24 cellular contexts compared by ENCODE assay signal in the genomic region with DNA sequence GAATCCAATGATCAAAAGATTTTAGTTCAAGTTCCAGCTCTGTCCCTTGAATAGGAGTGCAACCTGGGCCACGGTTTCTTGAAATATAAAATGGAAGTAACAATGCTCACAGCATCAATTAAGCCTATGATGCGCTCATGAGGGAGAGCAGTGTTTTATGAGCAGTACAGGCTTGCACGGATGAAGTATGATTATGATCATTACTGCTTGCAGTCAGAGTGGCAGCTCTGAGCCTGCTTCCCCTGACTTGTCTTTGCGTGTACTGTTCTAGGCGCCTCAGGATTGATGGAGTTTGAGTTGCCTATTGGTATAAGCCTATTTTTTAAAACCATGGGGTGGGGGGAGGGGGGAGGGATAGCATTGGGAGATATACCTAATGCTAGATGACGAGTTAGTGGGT. TPM values are rescaled to one million over a fixed set of nuclear protein-coding genes. Genes with fewer than 3 reads are reported as not detected.
DNase-seq lines count a peak whose midpoint lies in the region; ATAC-seq, FAIRE-seq and TF ChIP-seq lines count a peak whose summit lies in the region.
"Had no signal": no experiment of that assay in that cellular context is flagged by ENCODE, and none has a peak within 500 bp of the region (broad histone marks: within the 10 kb centered on the region; RNA-seq: fewer than 3 reads in every experiment).

No MANE protein-coding gene starts in this region.

- no peak for TF ChIP-seq CTCF in A549 (IDR thresholded peaks at IDR 0.05)
- TF ChIP-seq CTCF in foreskin keratinocyte (conservative IDR thresholded peaks at IDR 0.05) = no peak
- no peak for TF ChIP-seq CTCF in testis (IDR thresholded peaks at IDR 0.05)

- H2BK5ac ChIP-seq in trophoblast cell (ENCODE audit: low read depth, low read length, poor library complexity) = peak overlapping the region; percentile 0

- TF ChIP-seq RAD21 in A549 (conservative IDR thresholded peaks at IDR 0.05 in 1 of 2, IDR thresholded peaks at IDR 0.05 in 1 of 2) = no peak

- H4K8ac ChIP-seq in trophoblast cell (ENCODE audit: low read depth, low read length) = peak overlapping the region; percentile 52

- no peak overlapping the region for H4K12ac ChIP-seq in trophoblast cell (ENCODE audit: low read depth, low read length)

- H3K36me3 ChIP-seq in trophoblast cell (ENCODE audit: control insufficient read depth in 1 of 2, insufficient read depth in 2 of 2, low read length in 2 of 2) (peaks cover 7 to 26% of the 10 kb centered on the region in 2 experiments), testis (ENCODE audit: low read depth, missing control alignments) (no peaks in the 10 kb centered on the region)
- H3K36me3 ChIP-seq: BLaER1, transverse colon had no signal

- H3K27me3 ChIP-seq in foreskin keratinocyte = no peaks in the 10 kb centered on the region
- no peaks in the 10 kb centered on the region for H3K27me3 ChIP-seq in trophoblast cell (ENCODE audit: insufficient read depth, low read length)
- H3K27me3 ChIP-seq in testis = no peaks in the 10 kb centered on the region
- H3K27me3 ChIP-seq: BLaER1, transverse colon had no signal

- peak overlapping the region; percentile 68 for H2AK5ac ChIP-seq in trophoblast cell (ENCODE audit: low read length)

- WGBS in A549 (ENCODE audit: missing lambda C conversion rate) = 87% methylated on average over 6 of the region's 6 CpGs
- WGBS in trophoblast cell (ENCODE audit: extremely low coverage, insufficient coverage, insufficient read length) = no CpG with 5 or more reads among the region's 6 CpGs
- WGBS in testis, 2 donors = 83 to 86% methylated on average over 6 of the region's 6 CpGs

- H3K4me1 ChIP-seq in A549 (peaks cover 73% of the 10 kb centered on the region), foreskin keratinocyte (peaks cover 12% of the 10 kb centered on the region), trophoblast cell (ENCODE audit: control insufficient read depth in 1 of 2, insufficient read depth in 2 of 2, low read length in 2 of 2) (peaks cover 16 to 24% of the 10 kb centered on the region in 2 experiments), testis (peaks cover 14% of the 10 kb centered on the region)
- H3K4me1 ChIP-seq: BLaER1, Caco-2 had no signal

- ATAC-seq in A549 (no peak), SK-N-SH treated with all-trans-retinoic acid at 6 μM for 48 hours (peak; percentile 3; the same call in 1 of the 3 replicates), foreskin keratinocyte (peak; percentile 27), HG03175 (IDR thresholded peaks at IDR 0.05; ENCODE audit: unreplicated experiment) (no peak)
- ATAC-seq: activated T-cell treated with anti-CD3 and anti-CD28 coated beads, Interleukin-2, amount 50 U/mL, for 72 hours; GM12878; K562; stimulated activated memory B cell treated with anti-CD40 and anti-IgM and Interleukin-4, amounts not matched to agents 10 μg/mL and 1 μg/mL and 100 μg/mL, for 72 hours had no signal

- H2AFZ ChIP-seq in trophoblast cell (ENCODE audit: insufficient read depth, low read length, poor library complexity) = no peak overlapping the region

- H3K27ac ChIP-seq in A549 (peak overlapping the region; percentile 21 to 76; a peak in 5 of 6 replicates), foreskin keratinocyte (no peak overlapping the region), trophoblast cell (ENCODE audit: low read depth, low read length) (peak overlapping the region; percentile 37), testis (no peak overlapping the region)
- H3K27ac ChIP-seq: BLaER1 had no signal

- peak overlapping the region; percentile 83 for H3K4ac ChIP-seq in trophoblast cell (ENCODE audit: low read depth, low read length)

- no peak overlapping the region for H3K23ac ChIP-seq in trophoblast cell (ENCODE audit: low read length)

- no peak for TF ChIP-seq EP300 in A549 (IDR thresholded peaks at IDR 0.05)

- no peak overlapping the region for H3K4me3 ChIP-seq in A549
- H3K4me3 ChIP-seq in trophoblast cell (ENCODE audit: low read depth, low read length) = no peak overlapping the region
- H3K4me3 ChIP-seq in testis = no peak overlapping the region
- H3K4me3 ChIP-seq: BLaER1, GM12878, K562, transverse colon had no signal

- peaks cover 11% of the 10 kb centered on the region for H3K79me1 ChIP-seq in trophoblast cell (ENCODE audit: low read length)

- CTCF ChIA-PET in A549 (lab: Yijun Ruan, JAX) = interaction anchor here (1.1 to 1.6 kb wide), 4 partner anchors 15 to 89 kb away, joined by 3 to 8 read pairs (median 4); no protein-coding TSS in a partner anchor

- peak overlapping the region; percentile 85 for H3K18ac ChIP-seq in trophoblast cell (ENCODE audit: low read length)

- peak overlapping the region; percentile 28 for H4K91ac ChIP-seq in trophoblast cell (ENCODE audit: low read depth, low read length)

- no peaks in the 10 kb centered on the region for H3K79me2 ChIP-seq in trophoblast cell (ENCODE audit: control insufficient read depth, insufficient read depth, low read length, poor library complexity)

- FAIRE-seq in A549 (lab: Jason Lieb, UNC) = no peak
- FAIRE-seq: A204.1, colon, GM12878, K562 had no signal

- H3K4me2 ChIP-seq in A549 (peak overlapping the region; percentile 44; the same call in 2 of the 3 replicates), trophoblast cell (ENCODE audit: low read length) (no peak overlapping the region)
- H3K4me2 ChIP-seq: BLaER1 had no signal

- H3K9ac ChIP-seq in trophoblast cell (ENCODE audit: low read length) = no peak overlapping the region
- H3K9ac ChIP-seq: BLaER1 had no signal

- peak overlapping the region; percentile 33 for H2BK120ac ChIP-seq in trophoblast cell (ENCODE audit: insufficient read depth, low read length, poor library complexity)

- DNase-seq in A549 (ENCODE audit: low read depth in 1 of 2, low spot score in 1 of 2) (no peak), foreskin keratinocyte (peak in 1 of 2 donors; percentile 64), trophoblast cell (no peak), NCI-H1694 (lab: John Stamatoyannopoulos, UW) (no peak), testis (no peak), ecto neural progenitor cell (ENCODE audit: low spot score) (no peak)
- DNase-seq: activated CD8-positive, alpha-beta memory T cell treated with anti-CD3 and anti-CD28 coated beads for 24 hours; activated naive CD4-positive, alpha-beta T cell treated with anti-CD3 and anti-CD28 coated beads, Interleukin-2, amount 10 ng/mL, durations not matched to agents 7 days and 5 days; activated T-cell treated with anti-CD3 and anti-CD28 coated beads, Interleukin-2, amount 50 U/mL, for 72 hours; Caco-2; DMS79 treated with DMSO at 0.1 percent for 48 hours; midbrain; NCI-H1436 treated with DMSO at 0.1 percent for 48 hours; NCI-H69; stimulated activated CD4-positive, alpha-beta T cell treated with anti-CD3 and anti-CD28 coated beads, Interleukin-2, amount 100 ng/mL, for 24 hours; transverse colon had no signal

- TF ChIP-seq POLR2A in A549 (IDR thresholded peaks at IDR 0.05; ENCODE audit: low read length) (no peak), testis (IDR thresholded peaks at IDR 0.05) (no peak)

- no peaks in the 10 kb centered on the region for H3K9me3 ChIP-seq in A549
- H3K9me3 ChIP-seq in trophoblast cell (ENCODE audit: insufficient read depth, low read depth, low read length) = no peaks in the 10 kb centered on the region
- H3K9me3 ChIP-seq in testis = no peaks in the 10 kb centered on the region
- H3K9me3 ChIP-seq: BLaER1, Caco-2, transverse colon had no signal

- intact Hi-C loops in testis (cut with DNase I; ENCODE audit: low total_unique reads) = no loop called here

- H2BK12ac ChIP-seq in trophoblast cell (ENCODE audit: low read length) = peak overlapping the region; percentile 90

- POLR2A ChIA-PET in A549 (lab: Yijun Ruan, JAX) = no interaction called here

- no peak overlapping the region for H3K14ac ChIP-seq in trophoblast cell (ENCODE audit: low read length)

TF ChIP-seq in A549, 52 proteins besides CTCF, POLR2A, EP300 and RAD21:
- TF ChIP-seq RFX5 (IDR thresholded peaks at IDR 0.05) (no peak), POLR2AphosphoS2 (conservative IDR thresholded peaks at IDR 0.05; ENCODE audit: low read length) (0 out of 2 replicates have a peak, but pooled peaks have one; percentile 7)

TF ChIP-seq in SK-N-SH treated with all-trans-retinoic acid at 6 μM for 48 hours, 23 proteins besides CTCF, POLR2A, EP300 and RAD21 (continues in another document):
- TF ChIP-seq, protein P1, sequence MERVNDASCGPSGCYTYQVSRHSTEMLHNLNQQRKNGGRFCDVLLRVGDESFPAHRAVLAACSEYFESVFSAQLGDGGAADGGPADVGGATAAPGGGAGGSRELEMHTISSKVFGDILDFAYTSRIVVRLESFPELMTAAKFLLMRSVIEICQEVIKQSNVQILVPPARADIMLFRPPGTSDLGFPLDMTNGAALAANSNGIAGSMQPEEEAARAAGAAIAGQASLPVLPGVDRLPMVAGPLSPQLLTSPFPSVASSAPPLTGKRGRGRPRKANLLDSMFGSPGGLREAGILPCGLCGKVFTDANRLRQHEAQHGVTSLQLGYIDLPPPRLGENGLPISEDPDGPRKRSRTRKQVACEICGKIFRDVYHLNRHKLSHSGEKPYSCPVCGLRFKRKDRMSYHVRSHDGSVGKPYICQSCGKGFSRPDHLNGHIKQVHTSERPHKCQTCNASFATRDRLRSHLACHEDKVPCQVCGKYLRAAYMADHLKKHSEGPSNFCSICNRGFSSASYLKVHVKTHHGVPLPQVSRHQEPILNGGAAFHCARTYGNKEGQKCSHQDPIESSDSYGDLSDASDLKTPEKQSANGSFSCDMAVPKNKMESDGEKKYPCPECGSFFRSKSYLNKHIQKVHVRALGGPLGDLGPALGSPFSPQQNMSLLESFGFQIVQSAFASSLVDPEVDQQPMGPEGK (CRISPR knock-in tag; IDR thresholded peaks at IDR 0.05; ENCODE audit: borderline replicate concordance) = no peak
- TF ChIP-seq ZFP3 (CRISPR knock-in tag; IDR thresholded peaks at IDR 0.05) = no peak
- no peak for TF ChIP-seq TCF4 (CRISPR knock-in tag; IDR thresholded peaks at IDR 0.05; ENCODE audit: borderline replicate concordance)
- no peak for TF ChIP-seq ZFP30 (CRISPR knock-in tag; IDR thresholded peaks at IDR 0.05)
- no peak for TF ChIP-seq TOX (CRISPR knock-in tag; IDR thresholded peaks at IDR 0.05; ENCODE audit: borderline replicate concordance)
- TF ChIP-seq ISL1 (CRISPR knock-in tag; IDR thresholded peaks at IDR 0.05) = no peak
- TF ChIP-seq ZNF565 (CRISPR knock-in tag; conservative IDR thresholded peaks at IDR 0.05; ENCODE audit: low read depth) = no peak
- no peak for TF ChIP-seq ZNF70 (CRISPR knock-in tag; IDR thresholded peaks at IDR 0.05)
- TF ChIP-seq ESRRG (CRISPR knock-in tag; IDR thresholded peaks at IDR 0.05) = no peak
- no peak for TF ChIP-seq ZC3H10 (CRISPR knock-in tag; IDR thresholded peaks at IDR 0.05)

RNA-seq across cellular contexts. Expression of a gene that starts 37.0 kb away (rescaled TPM):
- 260 and 476 TPM in 2 replicates for polyA plus RNA-seq in A549 (2011; rRNA removed)
- 393 and 412 TPM in 2 replicates for polyA plus RNA-seq in A549 (2012; cell fraction: cytosol; rRNA removed)
- polyA plus RNA-seq in A549 (2012; cell fraction: nucleus; rRNA removed) = 508 and 526 TPM in 2 replicates
- 174 to 209 TPM (median 201 TPM) in 3 replicates for polyA plus RNA-seq in A549 (2017; fragmentation: RNase III; extraction: RNeasy Plus Mini Kit Qiagen cat#74134 plus additional on column Dnase treatment)
- polyA minus RNA-seq in A549 (2011; rRNA and poly(A)+ RNA removed) = 629 and 645 TPM in 2 replicates
- total RNA-seq in foreskin keratinocyte = 82.0 and 91.9 TPM in 2 replicates
- 70.5 and 97.0 TPM in 2 replicates for polyA plus RNA-seq in foreskin keratinocyte
- 121 and 127 TPM in 2 replicates for polyA plus RNA-seq in trophoblast cell (2013)
- total RNA-seq in testis = 100 to 1,000 TPM in 1 of 2 donors, 10 to 100 TPM in 1; 76.9 to 101 TPM
- polyA plus RNA-seq in testis (ENCODE audit: insufficient read depth, low read depth, low replicate concordance) = 46.0 TPM

Comparison
In these comparisons a context has a peak if more than half of its experiments do, and no peak if none do; other contexts are left out.
1. ATAC-seq: peak in SK-N-SH treated with all-trans-retinoic acid at 6 μM for 48 hours (single experiment) and foreskin keratinocyte (single experiment); none in A549 (0 of 2) and HG03175 (single experiment).
2. H3K27ac ChIP-seq: peak in A549 (2 of 2) and trophoblast cell (single experiment); none in foreskin keratinocyte (single experiment) and testis (0 of 2).